Comparison of ENCODE assay signal across 23 cellular contexts in the genomic region with DNA sequence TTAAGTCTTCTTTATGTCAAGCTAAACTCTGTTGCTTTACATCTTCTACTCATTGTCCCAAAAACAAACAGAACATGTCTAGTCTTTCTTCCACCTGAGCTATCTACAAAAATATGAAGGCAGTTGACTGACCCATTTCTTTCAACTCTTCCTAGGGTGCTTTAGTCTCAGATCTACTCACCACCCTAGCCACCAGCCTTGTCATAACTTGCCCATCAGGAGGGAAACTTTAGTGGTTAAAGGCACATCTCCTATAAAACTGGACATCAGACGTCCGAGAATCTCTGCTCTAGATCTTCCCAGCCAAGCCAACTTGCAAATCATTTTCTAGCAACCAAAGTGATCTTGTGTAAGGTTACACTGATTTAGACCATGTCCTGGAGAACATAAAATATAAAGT.
"Had no signal": no experiment of that assay in that cellular context is flagged by ENCODE, and none has a peak within 500 bp of the region (broad histone marks: within the 10 kb centered on the region; RNA-seq: fewer than 3 reads in every experiment).

No MANE protein-coding gene starts in this region.

- H3K27me3 ChIP-seq: esophagus squamous epithelium, gastroesophageal sphincter, heart left ventricle, hepatocyte, left lung had no signal

- H3K4me2 ChIP-seq: hepatocyte had no signal

- DNase-seq: cortex of kidney; effector CD8-positive, alpha-beta T cell; effector memory CD8-positive, alpha-beta T cell; erythroblast; esophagus squamous epithelium; foreskin fibroblast; heart left ventricle; hypothalamus; immature natural killer cell; islet precursor cell; left cardiac atrium; left lung; left ventricle myocardium superior; lower lobe of right lung; mesendoderm; midbrain; naive thymus-derived CD4-positive, alpha-beta T cell had no signal

- ATAC-seq: effector memory CD8-positive, alpha-beta T cell; gastroesophageal sphincter; heart left ventricle; left cardiac atrium; left lung; left ventricle myocardium superior; lower lobe of right lung; naive thymus-derived CD4-positive, alpha-beta T cell had no signal

- H3K4me3 ChIP-seq: esophagus squamous epithelium, gastroesophageal sphincter, heart left ventricle, hepatocyte, left lung, lower lobe of right lung had no signal

- H3K27ac ChIP-seq: epithelial cell of prostate, esophagus squamous epithelium, gastroesophageal sphincter, heart left ventricle, hepatocyte, left lung, lower lobe of right lung had no signal

- H3K36me3 ChIP-seq: esophagus squamous epithelium, gastroesophageal sphincter, heart left ventricle, left lung, lower lobe of right lung had no signal

- FAIRE-seq: colon, endothelial cell of umbilical vein, frontal cortex had no signal

- H3K4me1 ChIP-seq: esophagus squamous epithelium, gastroesophageal sphincter, heart left ventricle, left lung, lower lobe of right lung had no signal

- H2AFZ ChIP-seq: hepatocyte had no signal

- H3K9me3 ChIP-seq: esophagus squamous epithelium, gastroesophageal sphincter, heart left ventricle, left lung, lower lobe of right lung had no signal

- H3K79me2 ChIP-seq: hepatocyte had no signal
